Comparison of ENCODE assay signal across 2 cellular contexts in the genomic region with DNA sequence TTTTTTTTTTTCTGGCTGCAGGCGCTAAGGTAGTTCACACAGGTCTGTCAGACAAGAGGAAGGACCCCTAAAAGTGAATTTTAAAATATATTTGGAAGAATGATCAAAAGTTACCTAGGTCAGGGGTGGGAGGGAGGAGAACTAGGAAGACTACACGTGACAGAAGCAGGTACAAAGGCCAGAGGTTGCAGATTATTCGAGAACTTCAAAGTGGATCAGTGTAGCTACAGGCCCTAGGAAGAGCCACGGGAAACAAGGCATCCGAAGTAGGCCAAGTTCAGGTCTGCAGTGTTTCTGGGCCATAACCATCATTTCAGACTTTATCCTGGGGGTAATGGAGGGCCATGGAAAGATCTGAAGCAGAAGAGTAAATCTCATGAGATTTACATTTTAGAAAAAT.
A peak's percentile ranks its signal among the peaks of the same experiment; 100 is the strongest.
TF ChIP-seq lines count a peak whose summit lies in the region.

No MANE protein-coding gene starts in this region.

TF ChIP-seq in A549, 52 proteins besides CTCF, POLR2A, EP300 and RAD21:
- TF ChIP-seq RNF2 (IDR thresholded peaks at IDR 0.05; ENCODE audit: borderline replicate concordance, low read depth) (no peak), MAFK (IDR thresholded peaks at IDR 0.05; ENCODE audit: partially characterized antibody) (no peak), CHD2 (IDR thresholded peaks at IDR 0.05; ENCODE audit: low read length, partially characterized antibody) (no peak), RFX5 (IDR thresholded peaks at IDR 0.05) (no peak), SREBF2 (IDR thresholded peaks at IDR 0.05) (no peak), CBX8 (IDR thresholded peaks at IDR 0.05) (no peak), GATA3 (IDR thresholded peaks at IDR 0.05; ENCODE audit: borderline replicate concordance) (no peak), FOSB (CRISPR knock-in tag; IDR thresholded peaks at IDR 0.05) (no peak), CBX2 (IDR thresholded peaks at IDR 0.05; ENCODE audit: borderline replicate concordance, low read depth) (no peak), ZC3H11A (IDR thresholded peaks at IDR 0.05) (no peak), TP53 (CRISPR knock-in tag; IDR thresholded peaks at IDR 0.05) (no peak), RARB (CRISPR knock-in tag; IDR thresholded peaks at IDR 0.05) (no peak), NPAS2 (CRISPR knock-in tag; IDR thresholded peaks at IDR 0.05; ENCODE audit: borderline replicate concordance) (no peak), JUNB (IDR thresholded peaks at IDR 0.05) (no peak), EHMT2 (IDR thresholded peaks at IDR 0.05; ENCODE audit: low read depth) (no peak)
- TF ChIP-seq, protein P1, sequence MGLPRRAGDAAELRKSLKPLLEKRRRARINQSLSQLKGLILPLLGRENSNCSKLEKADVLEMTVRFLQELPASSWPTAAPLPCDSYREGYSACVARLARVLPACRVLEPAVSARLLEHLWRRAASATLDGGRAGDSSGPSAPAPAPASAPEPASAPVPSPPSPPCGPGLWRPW (IDR thresholded peaks at IDR 0.05), result no peak
- TF ChIP-seq, protein P2, sequence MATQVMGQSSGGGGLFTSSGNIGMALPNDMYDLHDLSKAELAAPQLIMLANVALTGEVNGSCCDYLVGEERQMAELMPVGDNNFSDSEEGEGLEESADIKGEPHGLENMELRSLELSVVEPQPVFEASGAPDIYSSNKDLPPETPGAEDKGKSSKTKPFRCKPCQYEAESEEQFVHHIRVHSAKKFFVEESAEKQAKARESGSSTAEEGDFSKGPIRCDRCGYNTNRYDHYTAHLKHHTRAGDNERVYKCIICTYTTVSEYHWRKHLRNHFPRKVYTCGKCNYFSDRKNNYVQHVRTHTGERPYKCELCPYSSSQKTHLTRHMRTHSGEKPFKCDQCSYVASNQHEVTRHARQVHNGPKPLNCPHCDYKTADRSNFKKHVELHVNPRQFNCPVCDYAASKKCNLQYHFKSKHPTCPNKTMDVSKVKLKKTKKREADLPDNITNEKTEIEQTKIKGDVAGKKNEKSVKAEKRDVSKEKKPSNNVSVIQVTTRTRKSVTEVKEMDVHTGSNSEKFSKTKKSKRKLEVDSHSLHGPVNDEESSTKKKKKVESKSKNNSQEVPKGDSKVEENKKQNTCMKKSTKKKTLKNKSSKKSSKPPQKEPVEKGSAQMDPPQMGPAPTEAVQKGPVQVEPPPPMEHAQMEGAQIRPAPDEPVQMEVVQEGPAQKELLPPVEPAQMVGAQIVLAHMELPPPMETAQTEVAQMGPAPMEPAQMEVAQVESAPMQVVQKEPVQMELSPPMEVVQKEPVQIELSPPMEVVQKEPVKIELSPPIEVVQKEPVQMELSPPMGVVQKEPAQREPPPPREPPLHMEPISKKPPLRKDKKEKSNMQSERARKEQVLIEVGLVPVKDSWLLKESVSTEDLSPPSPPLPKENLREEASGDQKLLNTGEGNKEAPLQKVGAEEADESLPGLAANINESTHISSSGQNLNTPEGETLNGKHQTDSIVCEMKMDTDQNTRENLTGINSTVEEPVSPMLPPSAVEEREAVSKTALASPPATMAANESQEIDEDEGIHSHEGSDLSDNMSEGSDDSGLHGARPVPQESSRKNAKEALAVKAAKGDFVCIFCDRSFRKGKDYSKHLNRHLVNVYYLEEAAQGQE (IDR thresholded peaks at IDR 0.05), result no peak

TF ChIP-seq in HepG2, 621 proteins besides CTCF, POLR2A, EP300 and RAD21 (continues in another document):
- TF ChIP-seq CHD4 (IDR thresholded peaks at IDR 0.05; ENCODE audit: borderline replicate concordance, low read length) (no peak), CENPT (CRISPR knock-in tag; IDR thresholded peaks at IDR 0.05; ENCODE audit: low read depth) (no peak), ZNF549 (CRISPR knock-in tag; IDR thresholded peaks at IDR 0.05) (no peak), ZNF225 (CRISPR knock-in tag; IDR thresholded peaks at IDR 0.05) (no peak), ZNF34 (CRISPR knock-in tag; IDR thresholded peaks at IDR 0.05; ENCODE audit: borderline replicate concordance) (no peak), NCOR1 (IDR thresholded peaks at IDR 0.05; ENCODE audit: borderline replicate concordance, low read length) (peak; percentile 37; the same call in 1 of the 2 replicates), ZNF224 (CRISPR knock-in tag; IDR thresholded peaks at IDR 0.05) (no peak), ZNF496 (CRISPR knock-in tag; IDR thresholded peaks at IDR 0.05; ENCODE audit: insufficient replicate concordance) (no peak), HDAC6 (IDR thresholded peaks at IDR 0.05; ENCODE audit: low read depth, low read length) (no peak), ZSCAN30 (CRISPR knock-in tag; IDR thresholded peaks at IDR 0.05) (no peak), TCF7L2 (IDR thresholded peaks at IDR 0.05; ENCODE audit: low read depth, low read length) (no peak), NR2F1 (CRISPR knock-in tag; IDR thresholded peaks at IDR 0.05) (no peak), ZBTB21 (CRISPR knock-in tag; IDR thresholded peaks at IDR 0.05) (no peak), ZNF678 (CRISPR knock-in tag; IDR thresholded peaks at IDR 0.05) (no peak), ZNF615 (CRISPR knock-in tag; IDR thresholded peaks at IDR 0.05; ENCODE audit: borderline replicate concordance) (no peak), ZNF207 (IDR thresholded peaks at IDR 0.05; ENCODE audit: borderline replicate concordance) (no peak), MLLT10 (CRISPR knock-in tag; IDR thresholded peaks at IDR 0.05) (no peak), TCF7 (IDR thresholded peaks at IDR 0.05; ENCODE audit: low read depth) (peak; percentile 41; the same call in 1 of the 2 replicates), BRD4 (CRISPR knock-in tag; IDR thresholded peaks at IDR 0.05) (no peak), ZFP1 (CRISPR knock-in tag; IDR thresholded peaks at IDR 0.05) (no peak), SP1 (IDR thresholded peaks at IDR 0.05) (no peak), SP1 (CRISPR knock-in tag; IDR thresholded peaks at IDR 0.05) (no peak), RBM22 (optimal IDR thresholded peaks at IDR 0.05; ENCODE audit: low read length) (no peak), TGIF2 (CRISPR knock-in tag; IDR thresholded peaks at IDR 0.05) (no peak), NR2F6 (IDR thresholded peaks at IDR 0.05) (no peak; the same call in 1 of the 2 replicates), NR2F6 (CRISPR knock-in tag; IDR thresholded peaks at IDR 0.05) (no peak), SMARCC2 (IDR thresholded peaks at IDR 0.05) (no peak), RORA (CRISPR knock-in tag; IDR thresholded peaks at IDR 0.05) (no peak), MBD4 (IDR thresholded peaks at IDR 0.05; ENCODE audit: borderline replicate concordance, low read length) (no peak)
- TF ChIP-seq, protein P3, sequence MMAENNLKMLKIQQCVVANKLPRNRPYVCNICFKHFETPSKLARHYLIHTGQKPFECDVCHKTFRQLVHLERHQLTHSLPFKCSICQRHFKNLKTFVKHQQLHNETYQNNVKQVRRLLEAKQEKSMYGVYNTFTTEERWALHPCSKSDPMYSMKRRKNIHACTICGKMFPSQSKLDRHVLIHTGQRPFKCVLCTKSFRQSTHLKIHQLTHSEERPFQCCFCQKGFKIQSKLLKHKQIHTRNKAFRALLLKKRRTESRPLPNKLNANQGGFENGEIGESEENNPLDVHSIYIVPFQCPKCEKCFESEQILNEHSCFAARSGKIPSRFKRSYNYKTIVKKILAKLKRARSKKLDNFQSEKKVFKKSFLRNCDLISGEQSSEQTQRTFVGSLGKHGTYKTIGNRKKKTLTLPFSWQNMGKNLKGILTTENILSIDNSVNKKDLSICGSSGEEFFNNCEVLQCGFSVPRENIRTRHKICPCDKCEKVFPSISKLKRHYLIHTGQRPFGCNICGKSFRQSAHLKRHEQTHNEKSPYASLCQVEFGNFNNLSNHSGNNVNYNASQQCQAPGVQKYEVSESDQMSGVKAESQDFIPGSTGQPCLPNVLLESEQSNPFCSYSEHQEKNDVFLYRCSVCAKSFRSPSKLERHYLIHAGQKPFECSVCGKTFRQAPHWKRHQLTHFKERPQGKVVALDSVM (CRISPR knock-in tag; IDR thresholded peaks at IDR 0.05), result no peak
- TF ChIP-seq, protein P4, sequence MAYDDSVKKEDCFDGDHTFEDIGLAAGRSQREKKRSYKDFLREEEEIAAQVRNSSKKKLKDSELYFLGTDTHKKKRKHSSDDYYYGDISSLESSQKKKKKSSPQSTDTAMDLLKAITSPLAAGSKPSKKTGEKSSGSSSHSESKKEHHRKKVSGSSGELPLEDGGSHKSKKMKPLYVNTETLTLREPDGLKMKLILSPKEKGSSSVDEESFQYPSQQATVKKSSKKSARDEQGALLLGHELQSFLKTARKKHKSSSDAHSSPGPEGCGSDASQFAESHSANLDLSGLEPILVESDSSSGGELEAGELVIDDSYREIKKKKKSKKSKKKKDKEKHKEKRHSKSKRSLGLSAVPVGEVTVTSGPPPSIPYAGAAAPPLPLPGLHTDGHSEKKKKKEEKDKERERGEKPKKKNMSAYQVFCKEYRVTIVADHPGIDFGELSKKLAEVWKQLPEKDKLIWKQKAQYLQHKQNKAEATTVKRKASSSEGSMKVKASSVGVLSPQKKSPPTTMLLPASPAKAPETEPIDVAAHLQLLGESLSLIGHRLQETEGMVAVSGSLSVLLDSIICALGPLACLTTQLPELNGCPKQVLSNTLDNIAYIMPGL (CRISPR knock-in tag; IDR thresholded peaks at IDR 0.05; ENCODE audit: borderline replicate concordance in 1 of 2, low read depth in 1 of 2), result no peak
- TF ChIP-seq, protein P5, sequence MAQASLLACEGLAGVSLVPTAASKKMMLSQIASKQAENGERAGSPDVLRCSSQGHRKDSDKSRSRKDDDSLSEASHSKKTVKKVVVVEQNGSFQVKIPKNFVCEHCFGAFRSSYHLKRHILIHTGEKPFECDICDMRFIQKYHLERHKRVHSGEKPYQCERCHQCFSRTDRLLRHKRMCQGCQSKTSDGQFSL (CRISPR knock-in tag; IDR thresholded peaks at IDR 0.05), result no peak
- TF ChIP-seq, protein P6, sequence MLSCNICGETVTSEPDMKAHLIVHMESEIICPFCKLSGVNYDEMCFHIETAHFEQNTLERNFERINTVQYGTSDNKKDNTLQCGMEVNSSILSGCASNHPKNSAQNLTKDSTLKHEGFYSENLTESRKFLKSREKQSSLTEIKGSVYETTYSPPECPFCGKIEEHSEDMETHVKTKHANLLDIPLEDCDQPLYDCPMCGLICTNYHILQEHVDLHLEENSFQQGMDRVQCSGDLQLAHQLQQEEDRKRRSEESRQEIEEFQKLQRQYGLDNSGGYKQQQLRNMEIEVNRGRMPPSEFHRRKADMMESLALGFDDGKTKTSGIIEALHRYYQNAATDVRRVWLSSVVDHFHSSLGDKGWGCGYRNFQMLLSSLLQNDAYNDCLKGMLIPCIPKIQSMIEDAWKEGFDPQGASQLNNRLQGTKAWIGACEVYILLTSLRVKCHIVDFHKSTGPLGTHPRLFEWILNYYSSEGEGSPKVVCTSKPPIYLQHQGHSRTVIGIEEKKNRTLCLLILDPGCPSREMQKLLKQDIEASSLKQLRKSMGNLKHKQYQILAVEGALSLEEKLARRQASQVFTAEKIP (CRISPR knock-in tag; IDR thresholded peaks at IDR 0.05; ENCODE audit: borderline replicate concordance), result no peak
- TF ChIP-seq, protein P7, sequence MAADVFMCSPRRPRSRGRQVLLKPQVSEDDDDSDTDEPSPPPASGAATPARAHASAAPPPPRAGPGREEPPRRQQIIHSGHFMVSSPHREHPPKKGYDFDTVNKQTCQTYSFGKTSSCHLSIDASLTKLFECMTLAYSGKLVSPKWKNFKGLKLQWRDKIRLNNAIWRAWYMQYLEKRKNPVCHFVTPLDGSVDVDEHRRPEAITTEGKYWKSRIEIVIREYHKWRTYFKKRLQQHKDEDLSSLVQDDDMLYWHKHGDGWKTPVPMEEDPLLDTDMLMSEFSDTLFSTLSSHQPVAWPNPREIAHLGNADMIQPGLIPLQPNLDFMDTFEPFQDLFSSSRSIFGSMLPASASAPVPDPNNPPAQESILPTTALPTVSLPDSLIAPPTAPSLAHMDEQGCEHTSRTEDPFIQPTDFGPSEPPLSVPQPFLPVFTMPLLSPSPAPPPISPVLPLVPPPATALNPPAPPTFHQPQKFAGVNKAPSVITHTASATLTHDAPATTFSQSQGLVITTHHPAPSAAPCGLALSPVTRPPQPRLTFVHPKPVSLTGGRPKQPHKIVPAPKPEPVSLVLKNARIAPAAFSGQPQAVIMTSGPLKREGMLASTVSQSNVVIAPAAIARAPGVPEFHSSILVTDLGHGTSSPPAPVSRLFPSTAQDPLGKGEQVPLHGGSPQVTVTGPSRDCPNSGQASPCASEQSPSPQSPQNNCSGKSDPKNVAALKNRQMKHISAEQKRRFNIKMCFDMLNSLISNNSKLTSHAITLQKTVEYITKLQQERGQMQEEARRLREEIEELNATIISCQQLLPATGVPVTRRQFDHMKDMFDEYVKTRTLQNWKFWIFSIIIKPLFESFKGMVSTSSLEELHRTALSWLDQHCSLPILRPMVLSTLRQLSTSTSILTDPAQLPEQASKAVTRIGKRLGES (CRISPR knock-in tag; IDR thresholded peaks at IDR 0.05; ENCODE audit: borderline replicate concordance), result no peak
- TF ChIP-seq, protein P8, sequence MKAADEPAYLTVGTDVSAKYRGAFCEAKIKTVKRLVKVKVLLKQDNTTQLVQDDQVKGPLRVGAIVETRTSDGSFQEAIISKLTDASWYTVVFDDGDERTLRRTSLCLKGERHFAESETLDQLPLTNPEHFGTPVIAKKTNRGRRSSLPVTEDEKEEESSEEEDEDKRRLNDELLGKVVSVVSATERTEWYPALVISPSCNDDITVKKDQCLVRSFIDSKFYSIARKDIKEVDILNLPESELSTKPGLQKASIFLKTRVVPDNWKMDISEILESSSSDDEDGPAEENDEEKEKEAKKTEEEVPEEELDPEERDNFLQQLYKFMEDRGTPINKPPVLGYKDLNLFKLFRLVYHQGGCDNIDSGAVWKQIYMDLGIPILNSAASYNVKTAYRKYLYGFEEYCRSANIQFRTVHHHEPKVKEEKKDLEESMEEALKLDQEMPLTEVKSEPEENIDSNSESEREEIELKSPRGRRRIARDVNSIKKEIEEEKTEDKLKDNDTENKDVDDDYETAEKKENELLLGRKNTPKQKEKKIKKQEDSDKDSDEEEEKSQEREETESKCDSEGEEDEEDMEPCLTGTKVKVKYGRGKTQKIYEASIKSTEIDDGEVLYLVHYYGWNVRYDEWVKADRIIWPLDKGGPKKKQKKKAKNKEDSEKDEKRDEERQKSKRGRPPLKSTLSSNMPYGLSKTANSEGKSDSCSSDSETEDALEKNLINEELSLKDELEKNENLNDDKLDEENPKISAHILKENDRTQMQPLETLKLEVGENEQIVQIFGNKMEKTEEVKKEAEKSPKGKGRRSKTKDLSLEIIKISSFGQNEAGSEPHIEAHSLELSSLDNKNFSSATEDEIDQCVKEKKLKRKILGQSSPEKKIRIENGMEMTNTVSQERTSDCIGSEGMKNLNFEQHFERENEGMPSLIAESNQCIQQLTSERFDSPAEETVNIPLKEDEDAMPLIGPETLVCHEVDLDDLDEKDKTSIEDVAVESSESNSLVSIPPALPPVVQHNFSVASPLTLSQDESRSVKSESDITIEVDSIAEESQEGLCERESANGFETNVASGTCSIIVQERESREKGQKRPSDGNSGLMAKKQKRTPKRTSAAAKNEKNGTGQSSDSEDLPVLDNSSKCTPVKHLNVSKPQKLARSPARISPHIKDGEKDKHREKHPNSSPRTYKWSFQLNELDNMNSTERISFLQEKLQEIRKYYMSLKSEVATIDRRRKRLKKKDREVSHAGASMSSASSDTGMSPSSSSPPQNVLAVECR (CRISPR knock-in tag; IDR thresholded peaks at IDR 0.05; ENCODE audit: borderline replicate concordance), result no peak
- TF ChIP-seq, protein P9, sequence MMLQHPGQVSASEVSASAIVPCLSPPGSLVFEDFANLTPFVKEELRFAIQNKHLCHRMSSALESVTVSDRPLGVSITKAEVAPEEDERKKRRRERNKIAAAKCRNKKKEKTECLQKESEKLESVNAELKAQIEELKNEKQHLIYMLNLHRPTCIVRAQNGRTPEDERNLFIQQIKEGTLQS (CRISPR knock-in tag; IDR thresholded peaks at IDR 0.05), result no peak
